In the genomic region with DNA sequence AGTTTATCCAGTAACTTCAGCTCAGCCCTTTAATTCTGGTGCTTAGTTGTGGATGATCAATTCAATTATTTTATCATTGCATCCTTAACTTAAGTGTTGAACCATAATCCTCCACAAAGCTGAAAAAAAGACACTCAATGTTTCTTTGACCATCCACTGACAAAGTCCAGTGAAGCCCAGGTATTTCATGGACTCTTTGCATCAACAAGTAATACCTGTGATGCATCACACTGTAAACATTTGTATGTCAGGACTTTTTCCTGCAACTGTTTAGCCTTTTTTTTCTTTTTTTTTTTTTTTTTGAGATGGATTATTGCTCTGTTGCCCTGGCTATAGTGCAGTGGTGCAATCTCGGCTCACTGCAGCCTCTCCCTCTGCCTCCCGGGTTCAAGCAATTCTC, we compare ENCODE assay signal across 1 cellular context.
TF ChIP-seq lines count a peak whose summit lies in the region.

No MANE protein-coding gene starts in this region.

TF ChIP-seq in HepG2, 621 proteins besides CTCF, POLR2A, EP300 and RAD21 (continued from another document and continues in another):
- TF ChIP-seq, protein P1, sequence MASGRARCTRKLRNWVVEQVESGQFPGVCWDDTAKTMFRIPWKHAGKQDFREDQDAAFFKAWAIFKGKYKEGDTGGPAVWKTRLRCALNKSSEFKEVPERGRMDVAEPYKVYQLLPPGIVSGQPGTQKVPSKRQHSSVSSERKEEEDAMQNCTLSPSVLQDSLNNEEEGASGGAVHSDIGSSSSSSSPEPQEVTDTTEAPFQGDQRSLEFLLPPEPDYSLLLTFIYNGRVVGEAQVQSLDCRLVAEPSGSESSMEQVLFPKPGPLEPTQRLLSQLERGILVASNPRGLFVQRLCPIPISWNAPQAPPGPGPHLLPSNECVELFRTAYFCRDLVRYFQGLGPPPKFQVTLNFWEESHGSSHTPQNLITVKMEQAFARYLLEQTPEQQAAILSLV (CRISPR knock-in tag; IDR thresholded peaks at IDR 0.05; ENCODE audit: borderline replicate concordance), result no peak
- TF ChIP-seq SMC3 (IDR thresholded peaks at IDR 0.05; ENCODE audit: low read length), result no peak
- no peak for TF ChIP-seq TCF7L2 (IDR thresholded peaks at IDR 0.05; ENCODE audit: low read depth, low read length)
- TF ChIP-seq, protein P2, sequence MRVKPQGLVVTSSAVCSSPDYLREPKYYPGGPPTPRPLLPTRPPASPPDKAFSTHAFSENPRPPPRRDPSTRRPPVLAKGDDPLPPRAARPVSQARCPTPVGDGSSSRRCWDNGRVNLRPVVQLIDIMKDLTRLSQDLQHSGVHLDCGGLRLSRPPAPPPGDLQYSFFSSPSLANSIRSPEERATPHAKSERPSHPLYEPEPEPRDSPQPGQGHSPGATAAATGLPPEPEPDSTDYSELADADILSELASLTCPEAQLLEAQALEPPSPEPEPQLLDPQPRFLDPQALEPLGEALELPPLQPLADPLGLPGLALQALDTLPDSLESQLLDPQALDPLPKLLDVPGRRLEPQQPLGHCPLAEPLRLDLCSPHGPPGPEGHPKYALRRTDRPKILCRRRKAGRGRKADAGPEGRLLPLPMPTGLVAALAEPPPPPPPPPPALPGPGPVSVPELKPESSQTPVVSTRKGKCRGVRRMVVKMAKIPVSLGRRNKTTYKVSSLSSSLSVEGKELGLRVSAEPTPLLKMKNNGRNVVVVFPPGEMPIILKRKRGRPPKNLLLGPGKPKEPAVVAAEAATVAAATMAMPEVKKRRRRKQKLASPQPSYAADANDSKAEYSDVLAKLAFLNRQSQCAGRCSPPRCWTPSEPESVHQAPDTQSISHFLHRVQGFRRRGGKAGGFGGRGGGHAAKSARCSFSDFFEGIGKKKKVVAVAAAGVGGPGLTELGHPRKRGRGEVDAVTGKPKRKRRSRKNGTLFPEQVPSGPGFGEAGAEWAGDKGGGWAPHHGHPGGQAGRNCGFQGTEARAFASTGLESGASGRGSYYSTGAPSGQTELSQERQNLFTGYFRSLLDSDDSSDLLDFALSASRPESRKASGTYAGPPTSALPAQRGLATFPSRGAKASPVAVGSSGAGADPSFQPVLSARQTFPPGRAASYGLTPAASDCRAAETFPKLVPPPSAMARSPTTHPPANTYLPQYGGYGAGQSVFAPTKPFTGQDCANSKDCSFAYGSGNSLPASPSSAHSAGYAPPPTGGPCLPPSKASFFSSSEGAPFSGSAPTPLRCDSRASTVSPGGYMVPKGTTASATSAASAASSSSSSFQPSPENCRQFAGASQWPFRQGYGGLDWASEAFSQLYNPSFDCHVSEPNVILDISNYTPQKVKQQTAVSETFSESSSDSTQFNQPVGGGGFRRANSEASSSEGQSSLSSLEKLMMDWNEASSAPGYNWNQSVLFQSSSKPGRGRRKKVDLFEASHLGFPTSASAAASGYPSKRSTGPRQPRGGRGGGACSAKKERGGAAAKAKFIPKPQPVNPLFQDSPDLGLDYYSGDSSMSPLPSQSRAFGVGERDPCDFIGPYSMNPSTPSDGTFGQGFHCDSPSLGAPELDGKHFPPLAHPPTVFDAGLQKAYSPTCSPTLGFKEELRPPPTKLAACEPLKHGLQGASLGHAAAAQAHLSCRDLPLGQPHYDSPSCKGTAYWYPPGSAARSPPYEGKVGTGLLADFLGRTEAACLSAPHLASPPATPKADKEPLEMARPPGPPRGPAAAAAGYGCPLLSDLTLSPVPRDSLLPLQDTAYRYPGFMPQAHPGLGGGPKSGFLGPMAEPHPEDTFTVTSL (CRISPR knock-in tag; IDR thresholded peaks at IDR 0.05; ENCODE audit: borderline replicate concordance), result peak; percentile 48; the same call in 1 of the 2 replicates
- no peak for TF ChIP-seq ZNF24 (IDR thresholded peaks at IDR 0.05)
- no peak for TF ChIP-seq HMG20A (CRISPR knock-in tag; IDR thresholded peaks at IDR 0.05; ENCODE audit: borderline replicate concordance)
- TF ChIP-seq ZSCAN12 (CRISPR knock-in tag; IDR thresholded peaks at IDR 0.05), result no peak
- no peak for TF ChIP-seq ZZZ3 (CRISPR knock-in tag; IDR thresholded peaks at IDR 0.05; ENCODE audit: borderline replicate concordance)
- TF ChIP-seq TSC22D2 (CRISPR knock-in tag; IDR thresholded peaks at IDR 0.05; ENCODE audit: borderline replicate concordance), result no peak
- no peak for TF ChIP-seq RFXAP (CRISPR knock-in tag; IDR thresholded peaks at IDR 0.05; ENCODE audit: borderline replicate concordance)
- TF ChIP-seq MAZ (IDR thresholded peaks at IDR 0.05; ENCODE audit: borderline replicate concordance, low read depth, low read length), result no peak
- TF ChIP-seq MAZ (CRISPR knock-in tag; IDR thresholded peaks at IDR 0.05; ENCODE audit: low read depth), result no peak
- TF ChIP-seq, protein P3, sequence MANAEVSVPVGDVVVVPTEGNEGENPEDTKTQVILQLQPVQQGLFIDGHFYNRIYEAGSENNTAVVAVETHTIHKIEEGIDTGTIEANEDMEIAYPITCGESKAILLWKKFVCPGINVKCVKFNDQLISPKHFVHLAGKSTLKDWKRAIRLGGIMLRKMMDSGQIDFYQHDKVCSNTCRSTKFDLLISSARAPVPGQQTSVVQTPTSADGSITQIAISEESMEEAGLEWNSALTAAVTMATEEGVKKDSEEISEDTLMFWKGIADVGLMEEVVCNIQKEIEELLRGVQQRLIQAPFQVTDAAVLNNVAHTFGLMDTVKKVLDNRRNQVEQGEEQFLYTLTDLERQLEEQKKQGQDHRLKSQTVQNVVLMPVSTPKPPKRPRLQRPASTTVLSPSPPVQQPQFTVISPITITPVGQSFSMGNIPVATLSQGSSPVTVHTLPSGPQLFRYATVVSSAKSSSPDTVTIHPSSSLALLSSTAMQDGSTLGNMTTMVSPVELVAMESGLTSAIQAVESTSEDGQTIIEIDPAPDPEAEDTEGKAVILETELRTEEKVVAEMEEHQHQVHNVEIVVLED (CRISPR knock-in tag; IDR thresholded peaks at IDR 0.05; ENCODE audit: borderline replicate concordance), result no peak
- TF ChIP-seq MBD4 (IDR thresholded peaks at IDR 0.05; ENCODE audit: borderline replicate concordance, low read length), result no peak
- TF ChIP-seq, protein P4, sequence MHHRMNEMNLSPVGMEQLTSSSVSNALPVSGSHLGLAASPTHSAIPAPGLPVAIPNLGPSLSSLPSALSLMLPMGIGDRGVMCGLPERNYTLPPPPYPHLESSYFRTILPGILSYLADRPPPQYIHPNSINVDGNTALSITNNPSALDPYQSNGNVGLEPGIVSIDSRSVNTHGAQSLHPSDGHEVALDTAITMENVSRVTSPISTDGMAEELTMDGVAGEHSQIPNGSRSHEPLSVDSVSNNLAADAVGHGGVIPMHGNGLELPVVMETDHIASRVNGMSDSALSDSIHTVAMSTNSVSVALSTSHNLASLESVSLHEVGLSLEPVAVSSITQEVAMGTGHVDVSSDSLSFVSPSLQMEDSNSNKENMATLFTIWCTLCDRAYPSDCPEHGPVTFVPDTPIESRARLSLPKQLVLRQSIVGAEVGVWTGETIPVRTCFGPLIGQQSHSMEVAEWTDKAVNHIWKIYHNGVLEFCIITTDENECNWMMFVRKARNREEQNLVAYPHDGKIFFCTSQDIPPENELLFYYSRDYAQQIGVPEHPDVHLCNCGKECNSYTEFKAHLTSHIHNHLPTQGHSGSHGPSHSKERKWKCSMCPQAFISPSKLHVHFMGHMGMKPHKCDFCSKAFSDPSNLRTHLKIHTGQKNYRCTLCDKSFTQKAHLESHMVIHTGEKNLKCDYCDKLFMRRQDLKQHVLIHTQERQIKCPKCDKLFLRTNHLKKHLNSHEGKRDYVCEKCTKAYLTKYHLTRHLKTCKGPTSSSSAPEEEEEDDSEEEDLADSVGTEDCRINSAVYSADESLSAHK (CRISPR knock-in tag; IDR thresholded peaks at IDR 0.05; ENCODE audit: borderline replicate concordance), result no peak
- no peak for TF ChIP-seq ZBTB38 (CRISPR knock-in tag; IDR thresholded peaks at IDR 0.05)
- TF ChIP-seq KMT2A (CRISPR knock-in tag; IDR thresholded peaks at IDR 0.05), result no peak
- no peak for TF ChIP-seq SMYD3 (CRISPR knock-in tag; IDR thresholded peaks at IDR 0.05)
- peak; percentile 32; the same call in 1 of the 2 replicates for TF ChIP-seq SAP130 (CRISPR knock-in tag; IDR thresholded peaks at IDR 0.05; ENCODE audit: low read depth)
- TF ChIP-seq LCORL (IDR thresholded peaks at IDR 0.05), result no peak
- TF ChIP-seq LCORL (CRISPR knock-in tag; IDR thresholded peaks at IDR 0.05), result peak; percentile 22; the same call in 1 of the 2 replicates
- TF ChIP-seq, protein P5, sequence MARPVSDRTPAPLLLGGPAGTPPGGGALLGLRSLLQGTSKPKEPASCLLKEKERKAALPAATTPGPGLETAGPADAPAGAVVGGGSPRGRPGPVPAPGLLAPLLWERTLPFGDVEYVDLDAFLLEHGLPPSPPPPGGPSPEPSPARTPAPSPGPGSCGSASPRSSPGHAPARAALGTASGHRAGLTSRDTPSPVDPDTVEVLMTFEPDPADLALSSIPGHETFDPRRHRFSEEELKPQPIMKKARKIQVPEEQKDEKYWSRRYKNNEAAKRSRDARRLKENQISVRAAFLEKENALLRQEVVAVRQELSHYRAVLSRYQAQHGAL (CRISPR knock-in tag; IDR thresholded peaks at IDR 0.05; ENCODE audit: not compliant biosample characterization), result no peak
- TF ChIP-seq, protein P6, sequence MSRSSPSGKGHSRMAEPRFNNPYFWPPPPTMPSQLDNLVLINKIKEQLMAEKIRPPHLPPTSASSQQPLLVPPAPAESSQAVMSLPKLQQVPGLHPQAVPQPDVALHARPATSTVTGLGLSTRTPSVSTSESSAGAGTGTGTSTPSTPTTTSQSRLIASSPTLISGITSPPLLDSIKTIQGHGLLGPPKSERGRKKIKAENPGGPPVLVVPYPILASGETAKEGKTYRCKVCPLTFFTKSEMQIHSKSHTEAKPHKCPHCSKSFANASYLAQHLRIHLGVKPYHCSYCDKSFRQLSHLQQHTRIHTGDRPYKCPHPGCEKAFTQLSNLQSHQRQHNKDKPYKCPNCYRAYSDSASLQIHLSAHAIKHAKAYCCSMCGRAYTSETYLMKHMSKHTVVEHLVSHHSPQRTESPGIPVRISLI (CRISPR knock-in tag; IDR thresholded peaks at IDR 0.05; ENCODE audit: borderline replicate concordance), result peak; percentile 70
- TF ChIP-seq, protein P7, sequence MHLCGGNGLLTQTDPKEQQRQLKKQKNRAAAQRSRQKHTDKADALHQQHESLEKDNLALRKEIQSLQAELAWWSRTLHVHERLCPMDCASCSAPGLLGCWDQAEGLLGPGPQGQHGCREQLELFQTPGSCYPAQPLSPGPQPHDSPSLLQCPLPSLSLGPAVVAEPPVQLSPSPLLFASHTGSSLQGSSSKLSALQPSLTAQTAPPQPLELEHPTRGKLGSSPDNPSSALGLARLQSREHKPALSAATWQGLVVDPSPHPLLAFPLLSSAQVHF (CRISPR knock-in tag; IDR thresholded peaks at IDR 0.05), result no peak
- TF ChIP-seq POGZ (CRISPR knock-in tag; IDR thresholded peaks at IDR 0.05), result no peak
- TF ChIP-seq NR2F1 (CRISPR knock-in tag; IDR thresholded peaks at IDR 0.05), result no peak
- TF ChIP-seq ZNF768 (CRISPR knock-in tag; IDR thresholded peaks at IDR 0.05), result no peak
- no peak for TF ChIP-seq ZBTB20 (CRISPR knock-in tag; IDR thresholded peaks at IDR 0.05; ENCODE audit: borderline replicate concordance, low read depth)
- TF ChIP-seq SP5 (CRISPR knock-in tag; IDR thresholded peaks at IDR 0.05; ENCODE audit: borderline replicate concordance, low read depth), result no peak
- no peak for TF ChIP-seq BHLHE40 (IDR thresholded peaks at IDR 0.05; ENCODE audit: low read length)
- TF ChIP-seq, protein P8, sequence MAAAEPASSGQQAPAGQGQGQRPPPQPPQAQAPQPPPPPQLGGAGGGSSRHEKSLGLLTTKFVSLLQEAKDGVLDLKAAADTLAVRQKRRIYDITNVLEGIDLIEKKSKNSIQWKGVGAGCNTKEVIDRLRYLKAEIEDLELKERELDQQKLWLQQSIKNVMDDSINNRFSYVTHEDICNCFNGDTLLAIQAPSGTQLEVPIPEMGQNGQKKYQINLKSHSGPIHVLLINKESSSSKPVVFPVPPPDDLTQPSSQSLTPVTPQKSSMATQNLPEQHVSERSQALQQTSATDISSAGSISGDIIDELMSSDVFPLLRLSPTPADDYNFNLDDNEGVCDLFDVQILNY (CRISPR knock-in tag; conservative IDR thresholded peaks at IDR 0.05), result no peak
- TF ChIP-seq TMF1 (CRISPR knock-in tag; IDR thresholded peaks at IDR 0.05; ENCODE audit: low read depth), result no peak
- TF ChIP-seq ZFP1 (CRISPR knock-in tag; IDR thresholded peaks at IDR 0.05), result no peak
- TF ChIP-seq ZNF430 (CRISPR knock-in tag; IDR thresholded peaks at IDR 0.05), result no peak
- TF ChIP-seq SKI (IDR thresholded peaks at IDR 0.05; ENCODE audit: partially characterized antibody), result no peak
- TF ChIP-seq AKAP8 (CRISPR knock-in tag; IDR thresholded peaks at IDR 0.05), result no peak
- no peak for TF ChIP-seq RELA (CRISPR knock-in tag; IDR thresholded peaks at IDR 0.05)
- no peak for TF ChIP-seq ZNF350 (CRISPR knock-in tag; IDR thresholded peaks at IDR 0.05; ENCODE audit: borderline replicate concordance, low read depth)
- TF ChIP-seq ZNF850 (CRISPR knock-in tag; conservative IDR thresholded peaks at IDR 0.05), result no peak
- TF ChIP-seq, protein P9, sequence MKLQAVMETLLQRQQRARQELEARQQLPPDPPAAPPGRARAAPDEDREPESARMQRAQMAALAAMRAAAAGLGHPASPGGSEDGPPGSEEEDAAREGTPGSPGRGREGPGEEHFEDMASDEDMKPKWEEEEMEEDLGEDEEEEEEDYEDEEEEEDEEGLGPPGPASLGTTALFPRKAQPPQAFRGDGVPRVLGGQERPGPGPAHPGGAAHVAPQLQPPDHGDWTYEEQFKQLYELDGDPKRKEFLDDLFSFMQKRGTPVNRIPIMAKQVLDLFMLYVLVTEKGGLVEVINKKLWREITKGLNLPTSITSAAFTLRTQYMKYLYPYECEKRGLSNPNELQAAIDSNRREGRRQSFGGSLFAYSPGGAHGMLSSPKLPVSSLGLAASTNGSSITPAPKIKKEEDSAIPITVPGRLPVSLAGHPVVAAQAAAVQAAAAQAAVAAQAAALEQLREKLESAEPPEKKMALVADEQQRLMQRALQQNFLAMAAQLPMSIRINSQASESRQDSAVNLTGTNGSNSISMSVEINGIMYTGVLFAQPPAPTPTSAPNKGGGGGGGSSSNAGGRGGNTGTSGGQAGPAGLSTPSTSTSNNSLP (IDR thresholded peaks at IDR 0.05; ENCODE audit: low read depth, low read length), result peak; percentile 42; the same call in 1 of the 2 replicates
- TF ChIP-seq FLYWCH1 (CRISPR knock-in tag; IDR thresholded peaks at IDR 0.05), result no peak
- TF ChIP-seq ATM (IDR thresholded peaks at IDR 0.05; ENCODE audit: borderline replicate concordance), result no peak
- no peak for TF ChIP-seq ZBTB8A (CRISPR knock-in tag; IDR thresholded peaks at IDR 0.05; ENCODE audit: borderline replicate concordance, low read depth)
- TF ChIP-seq JDP2 (CRISPR knock-in tag; IDR thresholded peaks at IDR 0.05; ENCODE audit: borderline replicate concordance), result no peak
- no peak for TF ChIP-seq ZNF30 (CRISPR knock-in tag; IDR thresholded peaks at IDR 0.05)
